In genomic region chr17:7523033-7523432, GRCh38 we compare ENCODE assay signal across 1 cellular context.
TF ChIP-seq lines count a peak whose summit lies in the region.

No MANE protein-coding gene starts in this region.

TF ChIP-seq in GM12878, 131 proteins besides CTCF, POLR2A, EP300 and RAD21:
- no peak for TF ChIP-seq MTA2 (IDR thresholded peaks at IDR 0.05; ENCODE audit: low read depth)
- TF ChIP-seq YY1 (IDR thresholded peaks at IDR 0.05; ENCODE audit: low read depth, low read length) = peak; percentile 87
- peak; percentile 61; the same call in 1 of the 2 replicates for TF ChIP-seq SMC3 (IDR thresholded peaks at IDR 0.05; ENCODE audit: borderline replicate concordance, low read length)
